37 cellular contexts compared by ENCODE assay signal in the genomic region with DNA sequence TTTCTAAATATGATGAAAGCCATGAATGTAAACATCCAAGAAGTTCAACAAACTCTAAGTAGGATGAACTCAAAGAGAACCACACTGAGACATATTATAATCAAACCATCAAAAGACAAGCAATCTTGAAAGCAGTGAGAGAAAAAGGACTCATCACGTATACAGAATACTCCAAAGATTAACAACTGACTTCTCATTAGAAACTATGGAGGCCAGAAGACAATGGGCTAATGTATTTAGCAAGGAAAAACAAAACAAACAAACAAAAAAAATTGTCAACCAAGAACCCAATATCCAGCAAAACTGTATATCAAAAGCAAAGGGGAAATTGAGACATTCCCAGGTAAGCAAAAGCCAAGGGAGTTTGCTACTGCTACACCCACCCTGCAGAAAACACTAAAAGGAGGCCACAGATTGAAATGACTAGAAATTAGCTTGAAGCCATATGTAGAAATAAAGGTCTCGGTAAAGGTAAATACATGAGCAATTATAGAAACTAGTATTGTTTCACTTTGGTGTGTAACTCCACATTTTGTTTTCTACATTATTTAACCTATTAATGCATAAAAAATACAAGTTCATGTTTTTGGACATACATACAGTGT.
"Had no signal": no experiment of that assay in that cellular context is flagged by ENCODE, and none has a peak within 500 bp of the region (broad histone marks: within the 10 kb centered on the region; RNA-seq: fewer than 3 reads in every experiment).

No MANE protein-coding gene starts in this region.

- ATAC-seq: activated CD4-positive, CD25-positive, alpha-beta regulatory T cell treated with anti-CD3 and anti-CD28 coated beads, Interleukin-2, amount 50 U/mL, for 24 hours; gastrocnemius medialis; left colon; naive thymus-derived CD8-positive, alpha-beta T cell; pancreas; psoas muscle; stimulated activated memory B cell treated with anti-CD40 and anti-IgM and Interleukin-4, amounts not matched to agents 10 μg/mL and 1 μg/mL and 100 μg/mL, for 72 hours; stimulated activated naive CD8-positive, alpha-beta T cell treated with anti-CD3 and anti-CD28 coated beads, Interleukin-15, amount 100 ng/mL, for 72 hours had no signal

- H3K36me3 ChIP-seq: adrenal gland, ascending aorta, cardiac muscle cell, colonic mucosa, gastrocnemius medialis, pancreas, upper lobe of left lung had no signal

- H3K4me3 Mint-ChIP-seq: activated CD4-positive, alpha-beta memory T cell treated with anti-CD3 and anti-CD28 coated beads for 36 hours; activated CD4-positive, alpha-beta T cell treated with anti-CD3 and anti-CD28 coated beads, Interleukin-2, amount 10 ng/mL, durations not matched to agents 24 days and 14 days; activated naive CD4-positive, alpha-beta T cell treated with anti-CD3 and anti-CD28 coated beads for 36 hours; activated naive CD8-positive, alpha-beta T cell treated with anti-CD3 and anti-CD28 coated beads for 36 hours; activated T-helper 1 cell treated with anti-CD3 and anti-CD28 coated beads, Interleukin-12 subunit alpha, Interleukin-12 subunit beta, Interleukin-2, Interleukin-4 antibody, amounts not matched to agents 30 ng/mL and 10 ng/mL and 1 ng/mL, durations not matched to agents 14 hours and 24 hours and 36 hours; brain; naive thymus-derived CD8-positive, alpha-beta T cell; neural crest cell; stimulated activated memory B cell treated with anti-CD40 and anti-IgM and Interleukin-4, amounts not matched to agents 10 μg/mL and 1 μg/mL and 100 μg/mL, for 72 hours; stimulated activated naive CD8-positive, alpha-beta T cell treated with anti-CD3 and anti-CD28 coated beads, Interleukin-15, amount 100 ng/mL, for 72 hours; T-helper 2 cell treated with Interferon-gamma antibody and Interleukin-4, amounts not matched to agents 5 μg/mL and 100 μg/mL, for 36 hours had no signal

- H3K4me1 ChIP-seq: adrenal gland, ascending aorta, colonic mucosa, gastrocnemius medialis, pancreas, psoas muscle, upper lobe of left lung had no signal

- H3K27me3 Mint-ChIP-seq: activated CD4-positive, alpha-beta memory T cell treated with anti-CD3 and anti-CD28 coated beads for 36 hours; activated CD4-positive, alpha-beta T cell treated with anti-CD3 and anti-CD28 coated beads, Interleukin-2, amount 10 ng/mL, durations not matched to agents 24 days and 14 days; activated naive CD8-positive, alpha-beta T cell treated with anti-CD3 and anti-CD28 coated beads for 36 hours; stimulated activated memory B cell treated with anti-CD40 and anti-IgM and Interleukin-4, amounts not matched to agents 10 μg/mL and 1 μg/mL and 100 μg/mL, for 72 hours; stimulated activated naive CD8-positive, alpha-beta T cell treated with anti-CD3 and anti-CD28 coated beads, Interleukin-15, amount 100 ng/mL, for 72 hours had no signal

- DNase-seq: activated CD4-positive, alpha-beta memory T cell treated with anti-CD3 and anti-CD28 coated beads for 36 hours; activated CD4-positive, alpha-beta T cell treated with anti-CD3 and anti-CD28 coated beads, Interleukin-2, amount 10 ng/mL, durations not matched to agents 24 days and 14 days; activated CD8-positive, alpha-beta memory T cell treated with anti-CD3 and anti-CD28 coated beads, Interleukin-2, amount 50 U/mL, for 4 hours; activated effector memory CD4-positive, alpha-beta T cell treated with anti-CD3 and anti-CD28 coated beads, Interleukin-2, amount 50 U/mL, for 16 hours; activated naive CD4-positive, alpha-beta T cell treated with anti-CD3 and anti-CD28 coated beads for 36 hours; activated naive CD8-positive, alpha-beta T cell treated with anti-CD3 and anti-CD28 coated beads for 36 hours; activated T-cell treated with anti-CD3 and anti-CD28 coated beads, Interleukin-2, amount 50 U/mL, for 1 hour; adrenal gland; cerebellar nuclear complex; colonic mucosa; dorsolateral prefrontal cortex; effector memory CD4-positive, alpha-beta T cell; gastrocnemius medialis; glutamatergic neuron; left colon; naive thymus-derived CD8-positive, alpha-beta T cell; nucleus accumbens; pancreas; psoas muscle; stimulated activated CD4-positive, alpha-beta T cell treated with anti-CD3 and anti-CD28 coated beads, Interleukin-1b, Interleukin-23, amount 100 ng/mL, for 48 hours; stimulated activated CD4-positive, alpha-beta T cell treated with anti-CD3 and anti-CD28 coated beads, Interleukin-4, amount 100 ng/mL, for 4 hours; stimulated activated CD8-positive, alpha-beta memory T cell treated with anti-CD3 and anti-CD28 coated beads, Interleukin-4, amount 100 ng/mL, for 48 hours; stimulated activated naive CD8-positive, alpha-beta T cell treated with anti-CD3 and anti-CD28 coated beads, Interleukin-15, amount 100 ng/mL, for 72 hours; substantia nigra; upper lobe of left lung had no signal

- H3K27ac Mint-ChIP-seq: activated CD4-positive, alpha-beta memory T cell treated with anti-CD3 and anti-CD28 coated beads for 36 hours; activated CD4-positive, alpha-beta T cell treated with anti-CD3 and anti-CD28 coated beads, Interleukin-2, amount 10 ng/mL, durations not matched to agents 24 days and 14 days; activated naive CD4-positive, alpha-beta T cell treated with anti-CD3 and anti-CD28 coated beads for 36 hours; activated naive CD8-positive, alpha-beta T cell treated with anti-CD3 and anti-CD28 coated beads for 36 hours; activated T-helper 1 cell treated with anti-CD3 and anti-CD28 coated beads, Interleukin-12 subunit alpha, Interleukin-12 subunit beta, Interleukin-2, Interleukin-4 antibody, amounts not matched to agents 30 ng/mL and 10 ng/mL and 1 ng/mL, durations not matched to agents 14 hours and 24 hours and 36 hours; brain; naive thymus-derived CD8-positive, alpha-beta T cell; stimulated activated memory B cell treated with anti-CD40 and anti-IgM and Interleukin-4, amounts not matched to agents 10 μg/mL and 1 μg/mL and 100 μg/mL, for 72 hours; stimulated activated naive CD8-positive, alpha-beta T cell treated with anti-CD3 and anti-CD28 coated beads, Interleukin-15, amount 100 ng/mL, for 72 hours; T-helper 2 cell treated with Interferon-gamma antibody and Interleukin-4, amounts not matched to agents 5 μg/mL and 100 μg/mL, for 36 hours had no signal

- H2AFZ ChIP-seq: hepatocyte had no signal

- H3K4me2 ChIP-seq: hepatocyte, smooth muscle cell had no signal

- H3K36me3 Mint-ChIP-seq: stimulated activated memory B cell treated with anti-CD40 and anti-IgM and Interleukin-4, amounts not matched to agents 10 μg/mL and 1 μg/mL and 100 μg/mL, for 72 hours had no signal

- H3K9me3 ChIP-seq: colonic mucosa, gastrocnemius medialis, pancreas had no signal

- FAIRE-seq: keratinocyte, pancreas had no signal

- H3K27me3 ChIP-seq: adrenal gland, ascending aorta, cardiac muscle cell, colonic mucosa, dorsolateral prefrontal cortex, gastrocnemius medialis, hepatocyte, pancreas, upper lobe of left lung had no signal

- H3K79me2 ChIP-seq: hepatocyte had no signal

- H3K4me3 ChIP-seq: adrenal gland, ascending aorta, cardiac muscle cell, colonic mucosa, dorsolateral prefrontal cortex, gastrocnemius medialis, hepatocyte, pancreas, psoas muscle, smooth muscle cell, upper lobe of left lung had no signal

- H3K4me1 Mint-ChIP-seq: activated CD4-positive, alpha-beta T cell treated with anti-CD3 and anti-CD28 coated beads, Interleukin-2, amount 10 ng/mL, durations not matched to agents 24 days and 14 days; activated naive CD8-positive, alpha-beta T cell treated with anti-CD3 and anti-CD28 coated beads for 36 hours; brain; naive thymus-derived CD8-positive, alpha-beta T cell; neural crest cell; stimulated activated memory B cell treated with anti-CD40 and anti-IgM and Interleukin-4, amounts not matched to agents 10 μg/mL and 1 μg/mL and 100 μg/mL, for 72 hours; stimulated activated naive CD8-positive, alpha-beta T cell treated with anti-CD3 and anti-CD28 coated beads, Interleukin-15, amount 100 ng/mL, for 72 hours had no signal

- H3K27ac ChIP-seq: adrenal gland, ascending aorta, cardiac muscle cell, colonic mucosa, dorsolateral prefrontal cortex, gastrocnemius medialis, hepatocyte, pancreas, psoas muscle, upper lobe of left lung, VCaP had no signal
